17 cellular contexts compared by ENCODE assay signal in the genomic region with DNA sequence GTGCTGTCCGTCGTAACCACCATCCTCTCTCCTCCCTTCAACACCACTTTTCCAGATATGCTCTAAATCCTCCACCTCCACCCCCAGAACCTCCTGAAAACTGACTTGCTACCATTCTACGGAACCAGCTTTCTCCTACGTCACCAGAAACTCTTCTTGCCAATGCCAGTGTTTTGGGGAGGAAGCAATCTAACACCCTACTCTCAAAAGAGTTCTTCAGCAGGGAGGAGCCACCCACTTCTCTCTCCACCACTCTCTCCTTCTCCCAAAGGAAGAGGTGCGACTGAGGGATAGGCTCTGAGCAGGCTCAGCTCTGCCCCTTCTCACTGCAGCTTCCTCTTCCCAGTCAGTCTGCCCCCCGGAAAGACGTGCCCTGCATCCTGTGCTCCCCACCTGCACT. TPM values are rescaled to one million over a fixed set of nuclear protein-coding genes. Genes with fewer than 3 reads are reported as not detected.
DNase-seq lines count a peak whose midpoint lies in the region; ATAC-seq and TF ChIP-seq lines count a peak whose summit lies in the region.
"Had no signal": no experiment of that assay in that cellular context is flagged by ENCODE, and none has a peak within 500 bp of the region (broad histone marks: within the 10 kb centered on the region; RNA-seq: fewer than 3 reads in every experiment).

No MANE protein-coding gene starts in this region.

- peak overlapping the region; percentile 29 for H3K27ac Mint-ChIP-seq in Caco-2 (ENCODE audit: unreplicated experiment)
- H3K27ac Mint-ChIP-seq: T-helper 1 cell treated with Interleukin-12 subunit alpha and Interleukin-12 subunit beta and Interleukin-4 antibody, amounts not matched to agents 30 μg/mL and 1 μg/mL, for 36 hours had no signal

- peaks cover 65% of the 10 kb centered on the region for H3K4me1 Mint-ChIP-seq in Caco-2 (ENCODE audit: low read depth, unreplicated experiment)

- TF ChIP-seq CTCF in Caco-2 (IDR thresholded peaks at IDR 0.05; ENCODE audit: insufficient read depth in 1 of 2, low read depth in 1 of 2, low read length in 1 of 2, severe bottlenecking in 1 of 2, unreplicated experiment in 1 of 2) (no peak), psoas muscle (IDR thresholded peaks at IDR 0.05) (no peak)

- H3K9me3 ChIP-seq in Caco-2 = no peaks in the 10 kb centered on the region
- H3K9me3 ChIP-seq in esophagus (ENCODE audit: control insufficient read depth in 2 of 2, insufficient read depth in 1 of 2, low read depth in 1 of 2, low read length in 1 of 2) = no peaks in the 10 kb centered on the region
- H3K9me3 ChIP-seq in psoas muscle = no peaks in the 10 kb centered on the region

- CTCF ChIA-PET in Caco-2 (lab: Charles Lee) = interaction anchor here (0.6 to 3.1 kb wide), 9 partner anchors 27 to 61 kb away, joined by 3 to 25 read pairs (median 4); a partner anchor contains a TSS

- ATAC-seq in psoas muscle (no peak), GM18517 (IDR thresholded peaks at IDR 0.05; ENCODE audit: unreplicated experiment) (no peak), GM18861 (IDR thresholded peaks at IDR 0.05; ENCODE audit: unreplicated experiment) (no peak)

- peak overlapping the region; percentile 76 to 81 for H3K27ac ChIP-seq in esophagus (ENCODE audit: low read depth in 2 of 2, low read length in 1 of 2)
- peak overlapping the region; percentile 75 for H3K27ac ChIP-seq in psoas muscle
- no peak overlapping the region for H3K27ac ChIP-seq in substantia nigra (ENCODE audit: low read depth, low read length, poor library complexity, severe bottlenecking)

- no peaks in the 10 kb centered on the region for H3K9me3 Mint-ChIP-seq in Caco-2 (ENCODE audit: unreplicated experiment)
- H3K9me3 Mint-ChIP-seq: naive thymus-derived CD8-positive, alpha-beta T cell; T-helper 1 cell treated with Interleukin-12 subunit alpha and Interleukin-12 subunit beta and Interleukin-4 antibody, amounts not matched to agents 30 μg/mL and 1 μg/mL, for 36 hours had no signal

- H3K27me3 ChIP-seq in Caco-2 (replicated peaks; ENCODE audit: control insufficient read depth, insufficient read depth, low read length) (no peaks in the 10 kb centered on the region), esophagus (ENCODE audit: control insufficient read depth in 1 of 2, insufficient read depth in 2 of 2, low read length in 2 of 2) (no peaks in the 10 kb centered on the region), psoas muscle (ENCODE audit: insufficient read depth in 3 of 3, low read length in 2 of 3) (no peaks in the 10 kb centered on the region)

- 70 to 74% methylated on average over 7 of the region's 7 CpGs for WGBS in esophagus, 2 donors
- WGBS in psoas muscle, 3 donors = 68 to 75% (median 71%) methylated on average over 7 of the region's 7 CpGs

- no peaks in the 10 kb centered on the region for H3K27me3 Mint-ChIP-seq in Caco-2 (ENCODE audit: insufficient read depth, unreplicated experiment)

- H3K36me3 ChIP-seq in Caco-2 (ENCODE audit: control insufficient read depth, insufficient read depth, low read length) = no peaks in the 10 kb centered on the region
- H3K36me3 ChIP-seq in esophagus (ENCODE audit: control insufficient read depth in 2 of 2, insufficient read depth in 2 of 2, low read length in 1 of 2) = no peaks in the 10 kb centered on the region
- no peaks in the 10 kb centered on the region for H3K36me3 ChIP-seq in psoas muscle (ENCODE audit: insufficient read depth in 1 of 2, low read depth in 1 of 2)

- POLR2A ChIA-PET in Caco-2 (lab: Charles Lee) = interaction anchor here (1.1 to 1.7 kb wide), 3 partner anchors 44 to 63 kb away, joined by 3 to 6 read pairs (median 4); a partner anchor contains a TSS

- intact Hi-C loops in Caco-2 (cut with micrococcal nuclease; ENCODE audit: unreplicated experiment) = loop anchor here (1.0 to 2.0 kb wide), 2 partner anchors 46 to 55 kb away; a partner anchor contains a TSS
- intact Hi-C loops in psoas muscle (cut with DNase I) = loop anchor here (1.0 to 10.0 kb wide), 6 partner anchors 45 to 416 kb away; a partner anchor contains a TSS

- H3K4me3 ChIP-seq in Caco-2 (ENCODE audit: low read depth, low read length) (no peak overlapping the region), esophagus (ENCODE audit: low read depth in 1 of 2, low read length in 2 of 2) (no peak overlapping the region), psoas muscle (no peak overlapping the region)

- peaks cover 15% of the 10 kb centered on the region for H3K36me3 Mint-ChIP-seq in Caco-2 (ENCODE audit: insufficient read depth, unreplicated experiment)
- H3K36me3 Mint-ChIP-seq: naive thymus-derived CD8-positive, alpha-beta T cell had no signal

- no peak overlapping the region for H3K4me3 Mint-ChIP-seq in Caco-2 (ENCODE audit: unreplicated experiment)
- H3K4me3 Mint-ChIP-seq: naive thymus-derived CD8-positive, alpha-beta T cell; T-helper 1 cell treated with Interleukin-12 subunit alpha and Interleukin-12 subunit beta and Interleukin-4 antibody, amounts not matched to agents 30 μg/mL and 1 μg/mL, for 36 hours had no signal

- DNase-seq in Caco-2 (no peak), RPMI7951 (ENCODE audit: low read depth) (peak; percentile 14), psoas muscle (no peak), substantia nigra (lab: John Stamatoyannopoulos, UW) (no peak)
- DNase-seq: DMS79 treated with DMSO at 0.1 percent for 48 hours; retina; stimulated activated CD4-positive, alpha-beta T cell treated with anti-CD3 and anti-CD28 coated beads, Interleukin-1b, Interleukin-23, amount 100 ng/mL, for 48 hours had no signal

- H3K4me1 ChIP-seq in Caco-2 = peaks cover 58% of the 10 kb centered on the region
- H3K4me1 ChIP-seq in esophagus (ENCODE audit: control insufficient read depth in 2 of 2, insufficient read depth in 2 of 2, low read length in 1 of 2) = peaks cover 5 to 16% of the 10 kb centered on the region in 2 donors
- peaks cover 31% of the 10 kb centered on the region for H3K4me1 ChIP-seq in psoas muscle

- no TSS peak for BruUV-seq in Caco-2 (replicated peaks; lab: Mats Ljungman, UMichigan)

RNA-seq across cellular contexts. Expression of a gene that starts 6.1 kb away (rescaled TPM):
- 2.4 and 3.0 TPM in 2 replicates for total RNA-seq in Caco-2 (2022)
- 9.0 and 11.2 TPM in 2 replicates for total RNA-seq in RPMI7951 (2014; rRNA removed; shearing (Covaris generic))
- 1,000 to 10,000 TPM; 2,831 to 3,591 TPM for polyA plus RNA-seq in esophagus
- 1 to 10 TPM in 3 of 4 donors, under 1 TPM in 1; 0.86 to 10.0 (median 1.1) TPM for total RNA-seq in psoas muscle
- 10 to 100 TPM in 1 of 3 donors, 1 to 10 TPM in 2; 1.1 to 15.4 (median 2.1) TPM for polyA plus RNA-seq in psoas muscle
- total RNA-seq: liver; naive thymus-derived CD8-positive, alpha-beta T cell had no signal
- polyA plus RNA-seq: naive thymus-derived CD8-positive, alpha-beta T cell had no signal

RNA-seq across cellular contexts. Expression of a gene that starts 22.6 kb away (rescaled TPM):
- total RNA-seq in Caco-2 (2022) (0.61 and 0.84 TPM in 2 replicates), psoas muscle (1 to 10 TPM in 2 of 4 donors, under 1 TPM in 2; 0.34 to 5.5 (median 0.86) TPM)
- 7.7 and 15.3 TPM in 2 replicates for total RNA-seq in RPMI7951 (2014; rRNA removed; shearing (Covaris generic))
- polyA plus RNA-seq in esophagus (10 to 100 TPM; 10.2 to 27.5 TPM), psoas muscle (1 to 10 TPM in 2 of 3 donors, under 1 TPM in 1; 0.77 to 6.6 (median 3.4) TPM)
- total RNA-seq: liver; naive thymus-derived CD8-positive, alpha-beta T cell; urinary bladder had no signal
- polyA plus RNA-seq: liver; naive thymus-derived CD8-positive, alpha-beta T cell had no signal

RNA-seq across cellular contexts. Expression of a gene that starts 26.1 kb away (rescaled TPM):
- total RNA-seq in Caco-2 (2022) (53.6 and 54.4 TPM in 2 replicates), psoas muscle (10 to 100 TPM; 27.0 to 54.7 (median 47.3) TPM)
- total RNA-seq in RPMI7951 (2014; rRNA removed; shearing (Covaris generic)) = 836 and 954 TPM in 2 replicates
- polyA plus RNA-seq in esophagus (100 to 1,000 TPM; 145 to 249 TPM), psoas muscle (100 to 1,000 TPM in 1 of 3 donors, 10 to 100 TPM in 2; 75.2 to 155 (median 83.6) TPM)

RNA-seq across cellular contexts. Expression of a gene that starts 31.0 kb away (rescaled TPM):
- total RNA-seq in Caco-2 (2022) (not detected in 2 replicates), psoas muscle (not detected)
- 1.4 and 2.2 TPM in 2 replicates for total RNA-seq in RPMI7951 (2014; rRNA removed; shearing (Covaris generic))
- polyA plus RNA-seq in esophagus (under 1 TPM in 1 of 2 donors, not detected in 1; 0.11 TPM), psoas muscle (not detected)
- total RNA-seq: dermis blood vessel endothelial cell, H7, HepG2, liver, urinary bladder had no signal
- polyA plus RNA-seq: HepG2, liver had no signal

RNA-seq across cellular contexts. Expression of a gene that starts 35.9 kb away (rescaled TPM):
- total RNA-seq in Caco-2 (2022) (416 and 432 TPM in 2 replicates), psoas muscle (100 to 1,000 TPM in 3 of 4 donors, 10 to 100 TPM in 1; 78.5 to 420 (median 150) TPM)
- 1,539 and 1,679 TPM in 2 replicates for total RNA-seq in RPMI7951 (2014; rRNA removed; shearing (Covaris generic))
- polyA plus RNA-seq in esophagus (1,000 to 10,000 TPM in 1 of 2 donors, 100 to 1,000 TPM in 1; 936 to 2,978 TPM), psoas muscle (100 to 1,000 TPM; 295 to 506 (median 467) TPM)

Comparison
In these comparisons a context has a peak if more than half of its experiments do, and no peak if none do; other contexts are left out.
1. RNA of a gene that starts 26.1 kb away (total RNA-seq): 836 to 954 TPM in RPMI7951; 53.6 to 54.4 TPM in Caco-2 and 27.0 to 54.7 TPM in psoas muscle; every median in the first group is over 10 times any median in the second.